In genomic region chr3:149702691-149703426, GRCh38 we compare ENCODE assay signal across 10 cellular contexts. TPM values are rescaled to one million over a fixed set of nuclear protein-coding genes. Genes with fewer than 3 reads are reported as not detected.
A peak's percentile ranks its signal among the peaks of the same experiment; 100 is the strongest.
DNase-seq lines count a peak whose midpoint lies in the region; ATAC-seq and TF ChIP-seq lines count a peak whose summit lies in the region.
"Had no signal": no experiment of that assay in that cellular context is flagged by ENCODE, and none has a peak within 500 bp of the region (broad histone marks: within the 10 kb centered on the region; RNA-seq: fewer than 3 reads in every experiment).

No MANE protein-coding gene starts in this region.

- H3K4me2 ChIP-seq in IMR-90 (ENCODE audit: low read depth, low read length) = peak overlapping the region; percentile 51; the same call in 1 of the 2 replicates

- peak overlapping the region; percentile 96 for H2BK5ac ChIP-seq in IMR-90 (ENCODE audit: low read depth, low read length, poor library complexity, severe bottlenecking)

- ATAC-seq in IMR-90 (ENCODE audit: low read depth) = peak; percentile 96
- no peak for ATAC-seq in HG03439 (IDR thresholded peaks at IDR 0.05; ENCODE audit: unreplicated experiment)
- ATAC-seq in GM21423 (IDR thresholded peaks at IDR 0.05; ENCODE audit: unreplicated experiment) = no peak

- TF ChIP-seq POLR2A in IMR-90 (IDR thresholded peaks at IDR 0.05; ENCODE audit: low read depth, low read length) = no peak

- WGBS in IMR-90 (ENCODE audit: extremely low coverage in 2 of 2, insufficient read length in 1 of 2), 2 experiments = no CpG with 5 or more reads among the region's 4 CpGs

- H3K56ac ChIP-seq in IMR-90 (ENCODE audit: extremely low read depth, insufficient read depth, low read length) = peak overlapping the region; percentile 34; the same call in 1 of the 2 replicates

- H3K4me3 ChIP-seq in IMR-90 (ENCODE audit: insufficient read depth, low read depth, low read length) = no peak overlapping the region

- H3K4me1 ChIP-seq in IMR-90 (ENCODE audit: control insufficient read depth, insufficient read depth, low read length) = peaks cover 8% of the 10 kb centered on the region

- H2AK9ac ChIP-seq in IMR-90 (replicated peaks; ENCODE audit: low read depth, low read length, poor library complexity) = no peak overlapping the region

- DNase-seq in GM03348 (ENCODE audit: low spot score) (peak; percentile 83), IMR-90 (peak; percentile 97), dermis blood vessel endothelial cell (peak; percentile 19), non-pigmented ciliary epithelial cell (ENCODE audit: low read depth) (peak; percentile 81), GM19238 (ENCODE audit: insufficient read length, low spot score) (no peak)
- DNase-seq in stimulated activated CD4-positive, alpha-beta T cell treated with anti-CD3 and anti-CD28 coated beads, Interleukin-4, amount 100 ng/mL, for 24 hours = no peak
- DNase-seq: SIG-M5; stimulated activated CD4-positive, alpha-beta T cell treated with anti-CD3 and anti-CD28 coated beads, Interleukin-15, amount 100 ng/mL, for 24 hours had no signal

- peak overlapping the region; percentile 79 for H3K4ac ChIP-seq in IMR-90 (ENCODE audit: low read depth, low read length)

- H3K9me1 ChIP-seq in IMR-90 (ENCODE audit: insufficient read depth, low read length) = peaks cover 7% of the 10 kb centered on the region

- peak overlapping the region; percentile 83 for H4K91ac ChIP-seq in IMR-90 (ENCODE audit: insufficient read depth, low read depth, low read length)

- peak overlapping the region; percentile 63; the same call in 1 of the 2 replicates for H3K23ac ChIP-seq in IMR-90 (ENCODE audit: low read depth, low read length)

- no peaks in the 10 kb centered on the region for H4K20me1 ChIP-seq in IMR-90 (ENCODE audit: insufficient read depth, low read length)

- no peaks in the 10 kb centered on the region for H3K27me3 ChIP-seq in IMR-90 (ENCODE audit: control insufficient read depth, insufficient read depth, low read length)

- peak overlapping the region; percentile 38 for H2AK5ac ChIP-seq in IMR-90 (ENCODE audit: low read depth, low read length)

- in situ Hi-C loops in IMR-90 (cut with MboI; ENCODE audit: low sequenced_read_pairs) = loop anchor here (25.0 kb wide), 2 partner anchors 591 to 741 kb away; no protein-coding TSS in a partner anchor

- peaks cover 7% of the 10 kb centered on the region for H3K9me3 ChIP-seq in IMR-90 (ENCODE audit: control insufficient read depth, insufficient read depth, low read length)

- peak overlapping the region; percentile 81; the same call in 2 of the 3 replicates for H2BK15ac ChIP-seq in IMR-90 (ENCODE audit: low read depth, low read length)

- POLR2A ChIA-PET in IMR-90 (lab: Charles Lee; ENCODE audit: unreplicated experiment) = interaction anchor here (0.5 to 0.7 kb wide), 2 partner anchors 206 to 307 kb away, joined by 3 to 4 read pairs; no protein-coding TSS in a partner anchor

- CTCF ChIA-PET in IMR-90 (lab: Yijun Ruan, JAX) = interaction anchor here (1.8 kb wide), 1 partner anchor 14 kb away, joined by 7 read pairs; no protein-coding TSS in a partner anchor

- H3K79me1 ChIP-seq in IMR-90 (ENCODE audit: low read depth in 1 of 2, low read length in 2 of 2) = no peaks in the 10 kb centered on the region

- peak overlapping the region; percentile 98 for H3K18ac ChIP-seq in IMR-90 (ENCODE audit: low read depth, low read length)

- dilution Hi-C loops in IMR-90 (cut with HindIII; ENCODE audit: low sequenced_read_pairs, unreplicated experiment) = no loop called here

- H2AFZ ChIP-seq in IMR-90 (replicated peaks; ENCODE audit: low read length, poor library complexity) = peak overlapping the region; percentile 52

- no TSS peak for BruUV-seq in IMR-90 (replicated peaks; lab: Mats Ljungman, UMichigan)

- peak overlapping the region; percentile 91 for H2BK120ac ChIP-seq in IMR-90 (ENCODE audit: low read depth, low read length)

- TF ChIP-seq RAD21 in IMR-90 (IDR thresholded peaks at IDR 0.05; ENCODE audit: low read length) = no peak

- peak overlapping the region; percentile 10 to 84; a peak in 3 of 4 replicates for H4K8ac ChIP-seq in IMR-90 (ENCODE audit: low read depth in 2 of 2, low read length in 2 of 2)

- peak overlapping the region; percentile 50; the same call in 1 of the 2 replicates for H3K9ac ChIP-seq in IMR-90 (ENCODE audit: low read depth, low read length)

- no peak for TF ChIP-seq CTCF in IMR-90 (conservative IDR thresholded peaks at IDR 0.05; ENCODE audit: low read depth, low read length)

- H4K5ac ChIP-seq in IMR-90 (ENCODE audit: low read depth, low read length) = peak overlapping the region; percentile 95

- peak overlapping the region; percentile 85 for H3K27ac ChIP-seq in IMR-90 (ENCODE audit: insufficient read depth, low read length)

- peak overlapping the region; percentile 93 for H3K14ac ChIP-seq in IMR-90 (replicated peaks; ENCODE audit: low read depth, low read length)

- H3K36me3 ChIP-seq in IMR-90 (ENCODE audit: control insufficient read depth, insufficient read depth, low read length) = no peaks in the 10 kb centered on the region

- intact Hi-C loops in IMR-90 (cut with micrococcal nuclease) = loop anchor here (5.0 kb wide), 1 partner anchor 46 kb away; the partner anchor contains the start of gene WWTR1

- H2BK20ac ChIP-seq in IMR-90 (ENCODE audit: low read depth, low read length) = peak overlapping the region; percentile 90

TF ChIP-seq in IMR-90, 13 proteins besides CTCF, POLR2A, EP300 and RAD21:
- no peak for TF ChIP-seq RFX5 (IDR thresholded peaks at IDR 0.05; ENCODE audit: low read depth, low read length)
- no peak for TF ChIP-seq NFE2L2 (IDR thresholded peaks at IDR 0.05; ENCODE audit: low read depth, low read length)
- TF ChIP-seq FOS (IDR thresholded peaks at IDR 0.05; ENCODE audit: low read depth, low read length) = peak; percentile 61; the same call in 1 of the 2 replicates
- TF ChIP-seq SMC3 (IDR thresholded peaks at IDR 0.05; ENCODE audit: low read depth, low read length) = no peak
- 0 out of 2 replicates have a peak, but pooled peaks have one; percentile 20 for TF ChIP-seq BHLHE40 (IDR thresholded peaks at IDR 0.05; ENCODE audit: low read depth, low read length)
TF ChIP-seq in IMR-90: peak in this region for 2.

RNA-seq across cellular contexts. Expression of gene WWTR1, which starts 45.0 kb away (rescaled TPM):
- 30.3 and 38.9 TPM in 2 replicates for total RNA-seq in IMR-90 (2012; rRNA removed)
- 65.3 and 66.9 TPM in 2 replicates for polyA plus RNA-seq in IMR-90 (2012; rRNA removed)
- polyA plus RNA-seq in IMR-90 (2012; cell fraction: cytosol; rRNA removed) = 31.8 and 59.9 TPM in 2 replicates
- polyA plus RNA-seq in IMR-90 (2012; cell fraction: nucleus; rRNA removed; ENCODE audit: low replicate concordance) = 53.5 and 83.5 TPM in 2 replicates
- 111 and 207 TPM in 2 replicates for total RNA-seq in dermis blood vessel endothelial cell

RNA-seq across cellular contexts. Expression of gene COMMD2, which starts 49.4 kb away (rescaled TPM):
- total RNA-seq in IMR-90 (2012; rRNA removed) (31.9 and 46.1 TPM in 2 replicates), dermis blood vessel endothelial cell (30.8 and 38.1 TPM in 2 replicates)
- 23.6 and 25.9 TPM in 2 replicates for polyA plus RNA-seq in IMR-90 (2012; rRNA removed)
- polyA plus RNA-seq in IMR-90 (2012; cell fraction: cytosol; rRNA removed) = 6.3 and 8.4 TPM in 2 replicates
- 4.1 and 14.8 TPM in 2 replicates for polyA plus RNA-seq in IMR-90 (2012; cell fraction: nucleus; rRNA removed; ENCODE audit: low replicate concordance)

Comparison
In these comparisons a context has a peak if more than half of its experiments do, and no peak if none do; other contexts are left out.
1. DNase-seq: peak in GM03348 (single experiment), IMR-90 (single experiment), dermis blood vessel endothelial cell (single experiment) and non-pigmented ciliary epithelial cell (single experiment); none in stimulated activated CD4-positive, alpha-beta T cell treated with anti-CD3 and anti-CD28 coated beads, Interleukin-4, amount 100 ng/mL, for 24 hours (single experiment) and GM19238 (single experiment).